13 cellular contexts compared by ENCODE assay signal in the genomic region with DNA sequence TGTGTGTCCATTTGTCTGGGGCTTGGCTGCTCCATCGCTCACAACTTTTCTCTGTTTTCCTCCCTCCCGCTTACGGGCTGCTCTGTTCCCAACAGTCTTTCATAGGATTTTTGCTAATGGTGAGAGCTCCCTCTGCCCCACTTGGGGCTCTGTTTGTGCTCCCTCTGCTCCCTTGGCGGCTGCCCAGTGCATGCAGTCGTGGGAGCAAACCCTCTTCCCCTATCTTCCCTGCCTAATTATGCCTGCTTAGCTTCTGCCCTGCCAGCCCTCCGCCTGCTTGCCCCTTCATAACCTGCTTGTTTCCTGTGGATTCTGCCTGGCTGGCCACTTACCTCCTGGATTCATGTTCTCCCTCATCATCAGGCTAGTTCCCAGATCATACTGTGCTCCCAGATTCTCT.
"Had no signal": no experiment of that assay in that cellular context is flagged by ENCODE, and none has a peak within 500 bp of the region (broad histone marks: within the 10 kb centered on the region; RNA-seq: fewer than 3 reads in every experiment).

No MANE protein-coding gene starts in this region.

- H3K4me3 Mint-ChIP-seq: activated T-cell treated with anti-CD3 and anti-CD28 coated beads, Interleukin-2, amount 50 U/mL, for 4 hours; mesothelial cell of epicardium; WTC11 had no signal

- ATAC-seq: activated T-cell treated with anti-CD3 and anti-CD28 coated beads, Interleukin-2, amount 50 U/mL, for 4 hours; gastroesophageal sphincter; SK-N-SH treated with all-trans-retinoic acid at 6 μM for 48 hours; WTC11 had no signal

- H3K27ac ChIP-seq: gastroesophageal sphincter, parathyroid adenoma, tibial artery, uterus had no signal

- DNase-seq: activated CD4-positive, alpha-beta T cell treated with anti-CD3 and anti-CD28 coated beads for 48 hours; activated gamma-delta T cell treated with Interleukin-2 at 50 U/mL for 16 hours; activated T-cell treated with anti-CD3 and anti-CD28 coated beads, Interleukin-2, amount 50 U/mL, for 4 hours; dorsolateral prefrontal cortex; islet precursor cell; stimulated activated CD4-positive, alpha-beta T cell treated with anti-CD3 and anti-CD28 coated beads, Interleukin-1b, Interleukin-23, amount 100 ng/mL, for 48 hours; tibial artery; uterus had no signal

- H3K9me3 Mint-ChIP-seq: activated T-cell treated with anti-CD3 and anti-CD28 coated beads, Interleukin-2, amount 50 U/mL, for 4 hours; mesothelial cell of epicardium; WTC11 had no signal

- H3K27ac Mint-ChIP-seq: mesothelial cell of epicardium, WTC11 had no signal

- H3K4me1 Mint-ChIP-seq: WTC11 had no signal
